In the genomic region with DNA sequence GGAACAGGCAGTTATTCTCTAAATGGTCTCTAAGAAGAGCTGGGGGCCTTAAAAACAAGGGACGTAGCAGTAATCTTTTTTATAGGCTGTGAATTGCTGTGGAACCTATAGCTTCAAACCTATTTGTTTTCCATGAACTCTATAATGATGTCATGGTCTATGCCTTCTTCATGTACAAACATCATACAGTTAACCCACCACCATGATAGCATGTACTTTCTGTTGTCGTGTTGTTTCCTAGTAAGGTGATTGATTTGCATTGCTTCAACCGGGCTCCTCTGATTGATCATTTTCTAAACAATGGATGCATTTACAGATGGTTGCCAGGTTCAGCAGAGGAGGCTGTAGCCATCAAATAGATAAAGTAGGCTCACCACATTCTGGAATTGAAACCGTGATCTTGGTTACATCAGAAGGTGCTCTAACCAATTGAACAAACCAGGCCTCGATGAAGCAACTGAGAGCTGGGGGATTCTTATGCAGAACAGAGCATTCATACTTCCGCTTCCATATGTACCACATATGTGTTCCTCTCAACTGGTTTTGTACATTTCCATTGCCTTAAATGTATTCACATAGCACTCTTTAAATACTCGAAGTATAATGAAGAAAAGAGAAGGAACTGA, we compare ENCODE assay signal across 14 cellular contexts. TPM values are rescaled to one million over a fixed set of nuclear protein-coding genes. Genes with fewer than 3 reads are reported as not detected.
DNase-seq lines count a peak whose midpoint lies in the region; ATAC-seq and TF ChIP-seq lines count a peak whose summit lies in the region.
"Had no signal": no experiment of that assay in that cellular context is flagged by ENCODE, and none has a peak within 500 bp of the region (broad histone marks: within the 10 kb centered on the region; RNA-seq: fewer than 3 reads in every experiment).

No MANE protein-coding gene starts in this region.

- no peak overlapping the region for H3K4me3 ChIP-seq in left lung
- H3K4me3 ChIP-seq: smooth muscle cell had no signal

- H3K27ac Mint-ChIP-seq in activated CD4-positive, alpha-beta T cell treated with anti-CD3 and anti-CD28 coated beads, Interleukin-2, amount 10 ng/mL, durations not matched to agents 24 days and 14 days: no peak overlapping the region
- H3K27ac Mint-ChIP-seq: brain; stimulated activated naive CD8-positive, alpha-beta T cell treated with anti-CD3 and anti-CD28 coated beads, Interleukin-15, Interleukin-2, amounts not matched to agents 100 ng/mL and 50 ng/mL, for 24 hours had no signal

- ATAC-seq in GM18511 (IDR thresholded peaks at IDR 0.05; ENCODE audit: unreplicated experiment) (peak; percentile 57), GM21619 (IDR thresholded peaks at IDR 0.05; ENCODE audit: unreplicated experiment) (peak; percentile 53), HG03457 (IDR thresholded peaks at IDR 0.05; ENCODE audit: unreplicated experiment) (peak; percentile 62), left lung (peak; percentile 28)
- ATAC-seq: Panc1 had no signal

- peaks cover 4% of the 10 kb centered on the region for H3K9me3 Mint-ChIP-seq in activated CD4-positive, alpha-beta T cell treated with anti-CD3 and anti-CD28 coated beads, Interleukin-2, amount 10 ng/mL, durations not matched to agents 24 days and 14 days
- H3K9me3 Mint-ChIP-seq: brain; stimulated activated naive CD8-positive, alpha-beta T cell treated with anti-CD3 and anti-CD28 coated beads, Interleukin-15, Interleukin-2, amounts not matched to agents 100 ng/mL and 50 ng/mL, for 24 hours had no signal

- DNase-seq in left lung: no peak
- no peak for DNase-seq in DMS79 (lab: John Stamatoyannopoulos, UW)
- DNase-seq in activated CD4-positive, alpha-beta T cell treated with anti-CD3 and anti-CD28 coated beads, Interleukin-2, amount 10 ng/mL, durations not matched to agents 24 days and 14 days: no peak
- DNase-seq in activated CD8-positive, alpha-beta memory T cell treated with anti-CD3 and anti-CD28 coated beads for 24 hours: no peak
- DNase-seq in T1000 (lab: John Stamatoyannopoulos, UW): no peak
- DNase-seq: activated CD4-positive, alpha-beta T cell treated with anti-CD3 and anti-CD28 coated beads, Interleukin-2, amount 50 U/mL, for 4 hours; mesendoderm had no signal

- H3K27me3 Mint-ChIP-seq in activated CD4-positive, alpha-beta T cell treated with anti-CD3 and anti-CD28 coated beads, Interleukin-2, amount 10 ng/mL, durations not matched to agents 24 days and 14 days: no peaks in the 10 kb centered on the region

- peaks cover 52% of the 10 kb centered on the region for H3K4me1 Mint-ChIP-seq in activated CD4-positive, alpha-beta T cell treated with anti-CD3 and anti-CD28 coated beads, Interleukin-2, amount 10 ng/mL, durations not matched to agents 24 days and 14 days

- H3K36me3 Mint-ChIP-seq in activated CD4-positive, alpha-beta T cell treated with anti-CD3 and anti-CD28 coated beads, Interleukin-2, amount 10 ng/mL, durations not matched to agents 24 days and 14 days (ENCODE audit: low read depth): peaks cover 2% of the 10 kb centered on the region
- H3K36me3 Mint-ChIP-seq: brain had no signal

- peak overlapping the region in 1 of 2 donors; percentile 97 for H3K27ac ChIP-seq in left lung

- peaks cover 0 to 55% of the 10 kb centered on the region in 2 donors for H3K4me1 ChIP-seq in left lung

- intact Hi-C loops in left lung (cut with DNase I): no loop called here
- intact Hi-C loops in activated CD4-positive, alpha-beta T cell treated with anti-CD3 and anti-CD28 coated beads, Interleukin-2, amount 10 ng/mL, durations not matched to agents 24 days and 14 days (cut with micrococcal nuclease): loop anchor here (10.0 kb wide), 2 partner anchors 443 to 673 kb away; a partner anchor contains a TSS

- no peaks in the 10 kb centered on the region for H3K9me3 ChIP-seq in left lung

- no peaks in the 10 kb centered on the region for H3K36me3 ChIP-seq in left lung

- no peak for TF ChIP-seq CTCF in left lung (IDR thresholded peaks at IDR 0.05)

- H3K4me3 Mint-ChIP-seq in activated CD4-positive, alpha-beta T cell treated with anti-CD3 and anti-CD28 coated beads, Interleukin-2, amount 10 ng/mL, durations not matched to agents 24 days and 14 days: no peak overlapping the region
- H3K4me3 Mint-ChIP-seq: brain; stimulated activated naive CD8-positive, alpha-beta T cell treated with anti-CD3 and anti-CD28 coated beads, Interleukin-15, Interleukin-2, amounts not matched to agents 100 ng/mL and 50 ng/mL, for 24 hours had no signal

- H3K27me3 ChIP-seq in left lung: no peaks in the 10 kb centered on the region

RNA-seq across cellular contexts. Expression of a gene that starts 25.6 kb away (rescaled TPM):
- 10 to 100 TPM; 44.7 to 65.8 TPM for total RNA-seq in left lung
- 45.5 and 56.0 TPM in 2 replicates for total RNA-seq in activated CD4-positive, alpha-beta T cell treated with anti-CD3 and anti-CD28 coated beads, Interleukin-2, amount 10 ng/mL, durations not matched to agents 24 days and 14 days
